In genomic region chr22:39478461-39478860, GRCh38 we compare ENCODE assay signal across 11 cellular contexts. TPM values are rescaled to one million over a fixed set of nuclear protein-coding genes. Genes with fewer than 3 reads are reported as not detected.
DNase-seq lines count a peak whose midpoint lies in the region; ATAC-seq and TF ChIP-seq lines count a peak whose summit lies in the region.
"Had no signal": no experiment of that assay in that cellular context is flagged by ENCODE, and none has a peak within 500 bp of the region (broad histone marks: within the 10 kb centered on the region; RNA-seq: fewer than 3 reads in every experiment).

No MANE protein-coding gene starts in this region.

- intact Hi-C loops in PC-3 (cut with micrococcal nuclease), result no loop called here

- no CpG with 5 or more reads among the region's 8 CpGs for WGBS in neuronal stem cell (ENCODE audit: extremely low coverage in 2 of 2, insufficient read length in 2 of 2, insufficient replicate concordance in 1 of 2), 2 donors

- H2BK15ac ChIP-seq in neuronal stem cell (ENCODE audit: low read length), result no peak overlapping the region

- no peak overlapping the region for H2AK5ac ChIP-seq in neuronal stem cell (ENCODE audit: low read depth, low read length)

- DNase-seq in H7, result peak; percentile 89
- DNase-seq in PC-3, result peak; percentile 56
- DNase-seq in dermis microvascular lymphatic vessel endothelial cell (ENCODE audit: low read depth in 2 of 2), result peak; percentile 11 to 37
- DNase-seq in neuronal stem cell (ENCODE audit: low spot score), result no peak
- DNase-seq in foreskin melanocyte, result no peak
- no peak for DNase-seq in D341Med (ENCODE audit: low spot score)
- DNase-seq: NCI-H187 treated with DMSO at 0.1 percent for 48 hours had no signal

- no peaks in the 10 kb centered on the region for H4K20me1 ChIP-seq in PC-3 (ENCODE audit: low read length)

- peaks cover 8% of the 10 kb centered on the region for H3K79me1 ChIP-seq in neuronal stem cell (ENCODE audit: low read depth, low read length)

- H3K79me2 ChIP-seq in PC-3 (ENCODE audit: low read length), result no peaks in the 10 kb centered on the region

- H2BK12ac ChIP-seq in neuronal stem cell (ENCODE audit: low read length), result no peak overlapping the region

- ATAC-seq in PC-3, result peak; percentile 66
- no peak for ATAC-seq in HG02610 (IDR thresholded peaks at IDR 0.05; ENCODE audit: unreplicated experiment)
- ATAC-seq: gastroesophageal sphincter; stimulated activated effector memory CD8-positive, alpha-beta T cell treated with anti-CD3 and anti-CD28 coated beads, Interleukin-12 subunit alpha, Interleukin-12 subunit beta, amount 100 ng/mL, for 72 hours had no signal

- H3K14ac ChIP-seq in neuronal stem cell (ENCODE audit: low read length), result no peak overlapping the region

- no peak overlapping the region for H2BK120ac ChIP-seq in neuronal stem cell (ENCODE audit: low read depth, low read length)

- H3K27me3 ChIP-seq in H7 (ENCODE audit: control insufficient read depth, insufficient read depth, low read length) (no peaks in the 10 kb centered on the region), PC-3 (ENCODE audit: low read length) (no peaks in the 10 kb centered on the region), neuronal stem cell (ENCODE audit: control insufficient read depth in 3 of 3, insufficient read depth in 3 of 3, low read depth in 1 of 3, low read length in 3 of 3) (no peaks in the 10 kb centered on the region)
- H3K27me3 ChIP-seq: cardiac muscle cell, gastroesophageal sphincter had no signal

- H3K4ac ChIP-seq in neuronal stem cell (ENCODE audit: low read length), result no peak overlapping the region

- H2AFZ ChIP-seq in PC-3 (ENCODE audit: low read length) (no peak overlapping the region), neuronal stem cell (ENCODE audit: low read length) (no peak overlapping the region)

- H3K27ac ChIP-seq in PC-3 (ENCODE audit: low read length) (no peak overlapping the region), neuronal stem cell (replicated peaks; ENCODE audit: low read length) (no peak overlapping the region)
- H3K27ac ChIP-seq: cardiac muscle cell, gastroesophageal sphincter had no signal

- CTCF ChIA-PET in PC-3 (lab: Charles Lee), result interaction anchor here (0.7 kb wide), 1 partner anchor 76 kb away, joined by 3 read pairs; no protein-coding TSS in a partner anchor

- no peaks in the 10 kb centered on the region for H3K36me3 ChIP-seq in H7 (replicated peaks; ENCODE audit: control insufficient read depth, insufficient read depth, low read length)
- H3K36me3 ChIP-seq in PC-3 (ENCODE audit: low read depth, low read length), result no peaks in the 10 kb centered on the region
- peaks cover 0 to 14% of the 10 kb centered on the region in 2 donors for H3K36me3 ChIP-seq in neuronal stem cell (replicated peaks in 1 of 2; ENCODE audit: control insufficient read depth in 2 of 2, insufficient read depth in 2 of 2, low read length in 2 of 2)
- H3K36me3 ChIP-seq: cardiac muscle cell, gastroesophageal sphincter had no signal

- H3K4me3 ChIP-seq in H7 (ENCODE audit: insufficient read depth, low read depth, low read length), result no peak overlapping the region
- no peak overlapping the region for H3K4me3 ChIP-seq in PC-3 (ENCODE audit: low read length)
- H3K4me3 ChIP-seq in neuronal stem cell (ENCODE audit: low read length in 2 of 2), result no peak overlapping the region
- H3K4me3 ChIP-seq: cardiac muscle cell, gastroesophageal sphincter had no signal

- POLR2A ChIA-PET in PC-3 (lab: Charles Lee; ENCODE audit: unreplicated experiment), result no interaction called here

- H3K4me1 ChIP-seq in PC-3 (ENCODE audit: insufficient read depth, low read length), result no peaks in the 10 kb centered on the region
- peaks cover 16 to 19% of the 10 kb centered on the region in 2 donors for H3K4me1 ChIP-seq in neuronal stem cell (ENCODE audit: control insufficient read depth in 2 of 2, insufficient read depth in 1 of 2, low read depth in 1 of 2, low read length in 2 of 2)

- H4K8ac ChIP-seq in neuronal stem cell (ENCODE audit: low read depth, low read length), result no peak overlapping the region

- H3K9me3 ChIP-seq in PC-3 (ENCODE audit: low read length), result no peaks in the 10 kb centered on the region
- no peaks in the 10 kb centered on the region for H3K9me3 ChIP-seq in neuronal stem cell (replicated peaks in 1 of 2; ENCODE audit: control insufficient read depth in 2 of 2, insufficient read depth in 1 of 2, low read depth in 1 of 2, low read length in 2 of 2)
- H3K9me3 ChIP-seq: gastroesophageal sphincter had no signal

- no peak overlapping the region for H2BK5ac ChIP-seq in neuronal stem cell (ENCODE audit: low read length)

- no peaks in the 10 kb centered on the region for H3K9me2 ChIP-seq in PC-3 (replicated peaks; ENCODE audit: low read length)

- no peaks in the 10 kb centered on the region for H3F3A ChIP-seq in PC-3 (ENCODE audit: low read length, unreplicated experiment)

- TF ChIP-seq CTCF in PC-3 (conservative IDR thresholded peaks at IDR 0.05; ENCODE audit: low read depth, low read length), result no peak

- H3K4me2 ChIP-seq in PC-3 (ENCODE audit: low read length), result no peak overlapping the region
- H3K4me2 ChIP-seq in neuronal stem cell (ENCODE audit: insufficient read depth, low read length, poor library complexity, severe bottlenecking), result no peak overlapping the region

- BruUV-seq in PC-3 (replicated peaks; lab: Mats Ljungman, UMichigan), result no TSS peak

- H3K9ac ChIP-seq in PC-3 (ENCODE audit: low read length), result no peak overlapping the region
- H3K9ac ChIP-seq in neuronal stem cell (ENCODE audit: low read depth, low read length, poor library complexity), result no peak overlapping the region

- no peak overlapping the region for H4K91ac ChIP-seq in neuronal stem cell (ENCODE audit: low read depth, low read length, poor library complexity)

- no peak overlapping the region for H3K18ac ChIP-seq in neuronal stem cell (ENCODE audit: low read length)

- H3K23ac ChIP-seq in neuronal stem cell (ENCODE audit: low read depth, low read length, poor library complexity), result peak overlapping the region; percentile 39

RNA-seq across cellular contexts. Expression of gene MGAT3, which starts 21.6 kb away (rescaled TPM):
- 5.0 and 6.5 TPM in 2 replicates for total RNA-seq in H7 (2014; rRNA removed; shearing (Covaris generic))
- total RNA-seq in PC-3 (2014; rRNA removed) (0.06 TPM in 1 of 2 replicates, not detected in the other), dermis microvascular lymphatic vessel endothelial cell (not detected in 2 replicates)
- polyA plus RNA-seq in neuronal stem cell (2013, experiment 1 of 2), result 13.5 TPM
- 13.6 TPM for polyA plus RNA-seq in neuronal stem cell (2013, experiment 2 of 2)

RNA-seq across cellular contexts. Expression of gene MIEF1, which starts 23.6 kb away (rescaled TPM):
- 26.4 and 28.3 TPM in 2 replicates for total RNA-seq in H7 (2014; rRNA removed; shearing (Covaris generic))
- 22.1 and 23.2 TPM in 2 replicates for total RNA-seq in PC-3 (2014; rRNA removed)
- 11.8 and 16.4 TPM in 2 replicates for total RNA-seq in dermis microvascular lymphatic vessel endothelial cell
- polyA plus RNA-seq in neuronal stem cell (2013, experiment 1 of 2), result 27.3 TPM
- 27.0 TPM for polyA plus RNA-seq in neuronal stem cell (2013, experiment 2 of 2)

RNA-seq across cellular contexts. Expression of gene ATF4, which starts 41.9 kb away (rescaled TPM):
- 466 and 503 TPM in 2 replicates for total RNA-seq in H7 (2014; rRNA removed; shearing (Covaris generic))
- total RNA-seq in PC-3 (2014; rRNA removed) (230 and 240 TPM in 2 replicates), dermis microvascular lymphatic vessel endothelial cell (125 and 177 TPM in 2 replicates)
- polyA plus RNA-seq in neuronal stem cell (2013, experiment 1 of 2), result 261 TPM
- polyA plus RNA-seq in neuronal stem cell (2013, experiment 2 of 2), result 254 TPM

RNA-seq across cellular contexts. Expression of gene RPS19BP1, which starts 54.1 kb away (rescaled TPM):
- total RNA-seq in H7 (2014; rRNA removed; shearing (Covaris generic)), result 154 and 210 TPM in 2 replicates
- 253 and 320 TPM in 2 replicates for total RNA-seq in PC-3 (2014; rRNA removed)
- total RNA-seq in dermis microvascular lymphatic vessel endothelial cell, result 41.6 and 51.3 TPM in 2 replicates
- polyA plus RNA-seq in neuronal stem cell (2013, experiment 1 of 2), result 48.7 TPM
- 48.2 TPM for polyA plus RNA-seq in neuronal stem cell (2013, experiment 2 of 2)

Comparison
In these comparisons a context has a peak if more than half of its experiments do, and no peak if none do; other contexts are left out.
1. DNase-seq: peak in H7 (single experiment), PC-3 (single experiment) and dermis microvascular lymphatic vessel endothelial cell (2 of 2); none in neuronal stem cell (single experiment), foreskin melanocyte (single experiment) and D341Med (single experiment).